Comparison of ENCODE assay signal across 15 cellular contexts in the genomic region with DNA sequence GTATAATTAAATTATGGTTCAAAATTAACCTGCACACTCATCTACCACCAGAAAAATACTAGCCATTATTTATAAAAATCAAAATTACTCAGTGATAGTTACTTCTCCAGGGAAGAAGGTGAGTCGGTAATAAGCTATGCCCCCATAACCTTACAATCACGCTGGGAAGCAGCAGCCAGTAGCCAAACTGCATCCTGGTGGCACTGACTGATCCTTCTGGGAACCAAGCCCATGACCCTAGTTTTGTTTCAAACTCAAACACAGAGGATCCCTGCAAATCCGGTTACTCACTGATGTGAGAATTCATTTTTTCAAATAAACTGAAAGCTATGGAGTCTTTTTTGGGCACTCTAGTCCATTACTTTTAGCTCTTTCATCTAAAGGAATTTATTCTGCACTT.
A peak's percentile ranks its signal among the peaks of the same experiment; 100 is the strongest.
DNase-seq lines count a peak whose midpoint lies in the region; TF ChIP-seq lines count a peak whose summit lies in the region.
"Had no signal": no experiment of that assay in that cellular context is flagged by ENCODE, and none has a peak within 500 bp of the region (broad histone marks: within the 10 kb centered on the region; RNA-seq: fewer than 3 reads in every experiment).

No MANE protein-coding gene starts in this region.

- DNase-seq in mammary epithelial cell, result peak; percentile 5
- DNase-seq in MCF 10A (ENCODE audit: unreplicated experiment), result no peak
- peak; percentile 56 for DNase-seq in MG63
- DNase-seq in fibroblast of mammary gland (ENCODE audit: low read depth), result peak; percentile 36
- DNase-seq in stromal cell of bone marrow (ENCODE audit: low read depth), result peak; percentile 30
- no peak for DNase-seq in smooth muscle cell (lab: John Stamatoyannopoulos, UW; ENCODE audit: unreplicated experiment)
- no peak for DNase-seq in T-helper 2 cell
- DNase-seq in right atrium auricular region (ENCODE audit: low spot score), result no peak
- DNase-seq: NCI-H1092 treated with DMSO at 0.1 percent for 48 hours, NCI-H1694 treated with DMSO at 0.1 percent for 48 hours, NCI-H446, NCI-H82, SIG-M5 had no signal

- CTCF ChIA-PET in mammary epithelial cell (lab: Charles Lee; ENCODE audit: low non-redundant PET), result no interaction called here
- CTCF ChIA-PET in MCF 10A (lab: Yijun Ruan, JAX), result interaction anchor here (0.7 to 1.3 kb wide), 2 partner anchors 12 kb away, joined by 3 read pairs; no protein-coding TSS in a partner anchor

- H3K4me1 ChIP-seq in mammary epithelial cell (ENCODE audit: insufficient read depth, low read length) (no peaks in the 10 kb centered on the region), smooth muscle cell (ENCODE audit: low read depth) (no peaks in the 10 kb centered on the region), right atrium auricular region (no peaks in the 10 kb centered on the region)

- no peak overlapping the region for H3K4me3 Mint-ChIP-seq in MCF 10A (ENCODE audit: unreplicated experiment)

- no peak overlapping the region for H2AFZ ChIP-seq in mammary epithelial cell (ENCODE audit: low read depth, low read length)
- H2AFZ ChIP-seq in smooth muscle cell (ENCODE audit: low read depth), result no peak overlapping the region

- POLR2A ChIA-PET in MCF 10A (lab: Yijun Ruan, JAX), result no interaction called here

- no peaks in the 10 kb centered on the region for H3K4me1 Mint-ChIP-seq in MCF 10A (ENCODE audit: insufficient read depth, unreplicated experiment)

- H3K27ac ChIP-seq in mammary epithelial cell (ENCODE audit: insufficient read depth, low read depth, low read length), result no peak overlapping the region
- no peak overlapping the region for H3K27ac ChIP-seq in smooth muscle cell (ENCODE audit: low read depth)
- no peak overlapping the region for H3K27ac ChIP-seq in right atrium auricular region
- H3K27ac ChIP-seq: 22Rv1, C4-2B had no signal

- 63% methylated on average over 3 of the region's 3 CpGs for WGBS in mammary epithelial cell (ENCODE audit: low coverage, missing lambda C conversion rate)
- 80% methylated on average over 3 of the region's 3 CpGs for WGBS in smooth muscle cell (ENCODE audit: low lambda C conversion rate)

- intact Hi-C loops in mammary epithelial cell (cut with micrococcal nuclease) (no loop called here), MCF 10A (cut with micrococcal nuclease) (no loop called here)

- TF ChIP-seq CTCF in mammary epithelial cell (conservative IDR thresholded peaks at IDR 0.05 in 1 of 2, IDR thresholded peaks at IDR 0.05 in 1 of 2; ENCODE audit: extremely low read depth in 1 of 2, insufficient read depth in 1 of 2, low read depth in 1 of 2, low read length in 2 of 2) (no peak), MCF 10A (IDR thresholded peaks at IDR 0.05; ENCODE audit: unreplicated experiment) (no peak), fibroblast of mammary gland (conservative IDR thresholded peaks at IDR 0.05; ENCODE audit: control insufficient read depth, insufficient read depth, low read depth, low read length) (no peak), smooth muscle cell (IDR thresholded peaks at IDR 0.05; ENCODE audit: borderline replicate concordance, insufficient read depth, poor library complexity, severe bottlenecking) (no peak), right atrium auricular region (IDR thresholded peaks at IDR 0.05) (no peak)

- H3K27me3 ChIP-seq in mammary epithelial cell (ENCODE audit: insufficient read depth, low read length) (no peaks in the 10 kb centered on the region), MG63 (no peaks in the 10 kb centered on the region), smooth muscle cell (ENCODE audit: low read depth) (no peaks in the 10 kb centered on the region), right atrium auricular region (no peaks in the 10 kb centered on the region)

- H3K9ac ChIP-seq in mammary epithelial cell (ENCODE audit: insufficient read depth, low read length) (no peak overlapping the region), smooth muscle cell (ENCODE audit: low read depth) (no peak overlapping the region)

- H3K4me3 ChIP-seq in mammary epithelial cell (replicated peaks in 1 of 3; ENCODE audit: insufficient read depth in 1 of 3, low read depth in 2 of 3, low read length in 3 of 3) (no peak overlapping the region), MG63 (no peak overlapping the region), fibroblast of mammary gland (ENCODE audit: control insufficient read depth, low read depth, low read length) (no peak overlapping the region), smooth muscle cell (no peak overlapping the region), right atrium auricular region (no peak overlapping the region)

- H3F3A ChIP-seq in smooth muscle cell (ENCODE audit: low read depth), result no peaks in the 10 kb centered on the region

- H3K27me3 Mint-ChIP-seq in MCF 10A (ENCODE audit: insufficient read depth, unreplicated experiment), result no peaks in the 10 kb centered on the region

- H3K9me3 Mint-ChIP-seq in MCF 10A (ENCODE audit: unreplicated experiment), result no peaks in the 10 kb centered on the region

- H4K20me1 ChIP-seq in mammary epithelial cell (ENCODE audit: insufficient read depth, low read length), result no peaks in the 10 kb centered on the region
- H4K20me1 ChIP-seq in smooth muscle cell (ENCODE audit: low read depth), result no peaks in the 10 kb centered on the region

- H3K36me3 ChIP-seq in mammary epithelial cell (ENCODE audit: insufficient read depth, low read length) (no peaks in the 10 kb centered on the region), MG63 (no peaks in the 10 kb centered on the region), smooth muscle cell (ENCODE audit: low read depth) (no peaks in the 10 kb centered on the region), right atrium auricular region (no peaks in the 10 kb centered on the region)

- no peaks in the 10 kb centered on the region for H3K9me3 ChIP-seq in mammary epithelial cell (replicated peaks; ENCODE audit: insufficient read depth, low read length)
- no peaks in the 10 kb centered on the region for H3K9me3 ChIP-seq in MG63
- no peaks in the 10 kb centered on the region for H3K9me3 ChIP-seq in smooth muscle cell (replicated peaks; ENCODE audit: low read depth)
- no peaks in the 10 kb centered on the region for H3K9me3 ChIP-seq in right atrium auricular region

- no peak overlapping the region for H3K27ac Mint-ChIP-seq in MCF 10A (ENCODE audit: low read depth, unreplicated experiment)

- in situ Hi-C loops in mammary epithelial cell (cut with MboI; ENCODE audit: low sequenced_read_pairs in 2 of 2), result no loop called here

- H3K36me3 Mint-ChIP-seq in MCF 10A (ENCODE audit: insufficient read depth, unreplicated experiment), result no peaks in the 10 kb centered on the region

- dilution Hi-C loops in mammary epithelial cell (cut with HindIII; ENCODE audit: low sequenced_read_pairs), result no loop called here

- BruUV-seq in mammary epithelial cell (replicated peaks; lab: Mats Ljungman, UMichigan), result no TSS peak
- no TSS peak for BruUV-seq in MCF 10A (replicated peaks; lab: Mats Ljungman, UMichigan)

- H3K4me2 ChIP-seq in mammary epithelial cell (ENCODE audit: insufficient read depth, low read depth, low read length) (no peak overlapping the region), smooth muscle cell (no peak overlapping the region)

- H3K79me2 ChIP-seq in mammary epithelial cell (ENCODE audit: insufficient read depth, low read length), result no peaks in the 10 kb centered on the region
- H3K79me2 ChIP-seq in smooth muscle cell (ENCODE audit: low read depth), result no peaks in the 10 kb centered on the region

Comparison
In these comparisons a context has a peak if more than half of its experiments do, and no peak if none do; other contexts are left out.
1. DNase-seq: peak in mammary epithelial cell (single experiment), MG63 (single experiment), fibroblast of mammary gland (single experiment) and stromal cell of bone marrow (single experiment); none in MCF 10A (single experiment), smooth muscle cell (single experiment), T-helper 2 cell (0 of 5) and right atrium auricular region (single experiment).